In the genomic region with DNA sequence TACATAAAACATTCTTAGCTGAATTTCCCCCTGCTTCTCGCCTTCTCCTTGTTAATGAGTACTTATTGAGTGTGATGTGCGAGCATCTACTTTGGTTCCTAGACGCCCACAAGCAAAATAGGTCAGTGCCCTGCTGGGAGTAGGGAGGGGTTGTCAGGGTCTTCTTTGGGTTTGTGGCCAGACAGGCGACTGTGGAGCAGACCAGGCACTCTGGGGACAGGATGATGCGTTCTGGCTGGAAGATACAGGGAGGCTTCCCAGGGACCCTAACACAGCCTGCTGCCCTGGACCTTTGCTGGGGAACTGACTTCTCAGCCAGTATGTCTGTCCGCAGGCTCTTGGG, we compare ENCODE assay signal across 12 cellular contexts.
DNase-seq lines count a peak whose midpoint lies in the region; ATAC-seq and TF ChIP-seq lines count a peak whose summit lies in the region.
"Had no signal": no experiment of that assay in that cellular context is flagged by ENCODE, and none has a peak within 500 bp of the region (broad histone marks: within the 10 kb centered on the region; RNA-seq: fewer than 3 reads in every experiment).

No MANE protein-coding gene starts in this region.

- H3K27me3 Mint-ChIP-seq in nephron (ENCODE audit: low read depth): peaks cover 12% of the 10 kb centered on the region

- H3K4me1 ChIP-seq in right atrium auricular region (peaks cover 0 to 49% of the 10 kb centered on the region in 2 donors), uterus (peaks cover 0 to 11% of the 10 kb centered on the region in 2 donors)

- peak overlapping the region; percentile 26 to 41 (median 34) for H3K4me3 Mint-ChIP-seq in nephron

- no peak for ATAC-seq in left ventricle myocardium superior
- no peak for ATAC-seq in esophagus mucosa
- ATAC-seq: A549, HepG2 had no signal

- H3K36me3 ChIP-seq in right atrium auricular region: no peaks in the 10 kb centered on the region
- no peaks in the 10 kb centered on the region for H3K36me3 ChIP-seq in uterus
- H3K36me3 ChIP-seq: WERI-Rb-1 had no signal

- intact Hi-C loops in left ventricle myocardium superior (cut with micrococcal nuclease): no loop called here
- intact Hi-C loops in uterus (cut with DNase I; ENCODE audit: low total_unique reads): no loop called here

- H3K27ac ChIP-seq in right atrium auricular region: peak overlapping the region; percentile 51 to 55
- H3K27ac ChIP-seq in coronary artery: peak overlapping the region in 1 of 2 donors; percentile 29
- peak overlapping the region; percentile 54 to 66 for H3K27ac ChIP-seq in uterus
- H3K27ac ChIP-seq: WERI-Rb-1 had no signal

- DNase-seq in right atrium auricular region (ENCODE audit: low spot score): no peak
- DNase-seq in left ventricle myocardium superior: no peak
- DNase-seq in coronary artery (ENCODE audit: low spot score): no peak
- DNase-seq in uterus: no peak
- no peak for DNase-seq in cerebellum (ENCODE audit: low spot score)
- DNase-seq in pons (ENCODE audit: low spot score): no peak
- DNase-seq: stimulated activated CD4-positive, alpha-beta T cell treated with anti-CD3 and anti-CD28 coated beads, Interleukin-4, amount 100 ng/mL, for 24 hours; WERI-Rb-1 had no signal

- H3K9me3 Mint-ChIP-seq in nephron: no peaks in the 10 kb centered on the region

- H3K4me1 Mint-ChIP-seq in nephron: peaks cover 42% of the 10 kb centered on the region

- H3K27me3 ChIP-seq in right atrium auricular region (no peaks in the 10 kb centered on the region), uterus (no peaks in the 10 kb centered on the region)

- H3K27ac Mint-ChIP-seq in nephron: peak overlapping the region; percentile 72 to 89 (median 83)

- TF ChIP-seq POLR2A in uterus (IDR thresholded peaks at IDR 0.05): no peak

- H3K36me3 Mint-ChIP-seq in nephron (ENCODE audit: low read depth): peaks cover 15% of the 10 kb centered on the region

- TF ChIP-seq CTCF in right atrium auricular region (IDR thresholded peaks at IDR 0.05): no peak
- no peak for TF ChIP-seq CTCF in coronary artery (IDR thresholded peaks at IDR 0.05)
- TF ChIP-seq CTCF in nephron (IDR thresholded peaks at IDR 0.05; ENCODE audit: unreplicated experiment in 3 of 3): no peak
- no peak for TF ChIP-seq CTCF in uterus (IDR thresholded peaks at IDR 0.05)

- H3K9me3 ChIP-seq in right atrium auricular region: no peaks in the 10 kb centered on the region
- H3K9me3 ChIP-seq in uterus: no peaks in the 10 kb centered on the region
- H3K9me3 ChIP-seq: A549 had no signal

- H3K4me3 ChIP-seq in right atrium auricular region (no peak overlapping the region), coronary artery (peak overlapping the region; percentile 49), uterus (no peak overlapping the region)
- H3K4me3 ChIP-seq: A549 had no signal
